ENCODE assay signal across 19 cellular contexts in the genomic region with DNA sequence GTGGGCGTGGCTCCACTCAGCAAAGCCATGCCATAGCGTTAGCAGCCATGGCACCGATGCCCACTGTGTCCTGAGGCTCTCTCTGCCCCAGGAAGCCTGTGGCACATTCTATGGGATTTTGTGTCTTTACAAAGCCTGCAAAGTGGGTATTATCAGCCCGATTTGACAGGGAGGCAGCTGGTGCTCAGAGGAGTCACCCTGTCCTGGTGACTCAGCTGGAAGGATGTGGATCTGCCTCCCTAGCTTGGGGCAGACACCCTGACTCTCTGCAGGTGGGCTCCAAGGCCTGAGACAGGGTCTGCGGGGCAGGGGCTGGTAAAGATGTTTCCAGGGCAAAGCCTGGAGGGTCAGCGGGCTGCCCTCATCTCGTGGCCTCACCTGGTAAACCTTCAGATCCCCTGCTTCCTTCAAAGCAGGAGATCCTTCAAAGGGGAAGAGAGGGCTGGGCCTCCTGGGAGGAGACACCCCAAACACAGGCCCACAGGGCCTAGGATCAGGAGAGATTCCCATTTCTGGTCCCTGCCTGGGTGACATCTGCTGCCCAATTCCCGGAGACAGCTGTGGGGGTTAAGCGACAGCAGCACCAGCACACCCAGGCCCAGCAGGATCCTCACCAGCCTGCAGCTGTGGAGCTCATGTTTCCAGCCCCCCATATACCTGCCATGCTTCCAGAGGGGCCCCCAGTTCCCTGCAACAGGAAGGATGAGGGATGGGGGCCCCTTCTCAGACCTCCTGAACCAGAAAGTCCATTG. TPM values are rescaled to one million over a fixed set of nuclear protein-coding genes. Genes with fewer than 3 reads are reported as not detected.
DNase-seq lines count a peak whose midpoint lies in the region; ATAC-seq, FAIRE-seq and TF ChIP-seq lines count a peak whose summit lies in the region.
"Had no signal": no experiment of that assay in that cellular context is flagged by ENCODE, and none has a peak within 500 bp of the region (broad histone marks: within the 10 kb centered on the region; RNA-seq: fewer than 3 reads in every experiment).

No MANE protein-coding gene starts in this region.

- TF ChIP-seq CTCF in CD4-positive, alpha-beta T cell (IDR thresholded peaks at IDR 0.05), result no peak
- TF ChIP-seq CTCF in brain (conservative IDR thresholded peaks at IDR 0.05) (no peak), kidney (IDR thresholded peaks at IDR 0.05; ENCODE audit: borderline replicate concordance, extremely low read depth, insufficient read depth) (no peak), upper lobe of right lung (IDR thresholded peaks at IDR 0.05) (no peak)

- H3K27ac ChIP-seq in CD4-positive, alpha-beta T cell (ENCODE audit: low read depth, low read length), result no peak overlapping the region
- no peak overlapping the region for H3K27ac ChIP-seq in naive thymus-derived CD4-positive, alpha-beta T cell (ENCODE audit: low read depth, low read length)
- H3K27ac ChIP-seq in kidney (ENCODE audit: low read depth in 2 of 2, low read length in 2 of 2) (no peak overlapping the region), upper lobe of right lung (no peak overlapping the region)
- H3K27ac ChIP-seq: sigmoid colon, thoracic aorta had no signal

- no peaks in the 10 kb centered on the region for H3K36me3 ChIP-seq in naive thymus-derived CD4-positive, alpha-beta T cell (ENCODE audit: control insufficient read depth in 2 of 3, insufficient read depth in 3 of 3, low read length in 3 of 3)
- H3K36me3 ChIP-seq in kidney (ENCODE audit: control insufficient read depth in 1 of 2, insufficient read depth in 2 of 2, low read length in 2 of 2) (no peaks in the 10 kb centered on the region), upper lobe of right lung (no peaks in the 10 kb centered on the region)
- H3K36me3 ChIP-seq: heart right ventricle, sigmoid colon, thoracic aorta had no signal

- H3K4me1 Mint-ChIP-seq in CD4-positive, alpha-beta T cell (ENCODE audit: low read depth), result peaks cover 28% of the 10 kb centered on the region
- H3K4me1 Mint-ChIP-seq in brain, result peaks cover 51% of the 10 kb centered on the region
- peaks cover 12 to 24% (median 20%) of the 10 kb centered on the region in 7 donors for H3K4me1 Mint-ChIP-seq in naive thymus-derived CD4-positive, alpha-beta T cell

- H3K9me3 ChIP-seq in CD4-positive, alpha-beta T cell (ENCODE audit: control insufficient read depth, low read length), result no peaks in the 10 kb centered on the region
- H3K9me3 ChIP-seq in naive thymus-derived CD4-positive, alpha-beta T cell (ENCODE audit: control insufficient read depth in 2 of 3, low read length in 3 of 3), result no peaks in the 10 kb centered on the region
- H3K9me3 ChIP-seq in kidney (ENCODE audit: control insufficient read depth in 1 of 2, low read length in 2 of 2) (no peaks in the 10 kb centered on the region), upper lobe of right lung (no peaks in the 10 kb centered on the region)
- H3K9me3 ChIP-seq: heart right ventricle, sigmoid colon, thoracic aorta had no signal

- no peak overlapping the region for H3K4me3 ChIP-seq in naive thymus-derived CD4-positive, alpha-beta T cell (ENCODE audit: low read length)
- H3K4me3 ChIP-seq in kidney (ENCODE audit: low read length in 2 of 2), result no peak overlapping the region
- H3K4me3 ChIP-seq in upper lobe of right lung, result no peak overlapping the region
- H3K4me3 ChIP-seq: heart right ventricle, sigmoid colon, thoracic aorta had no signal

- ATAC-seq in CD4-positive, alpha-beta T cell (ENCODE audit: poor library complexity), result no peak
- no peak for ATAC-seq in naive thymus-derived CD4-positive, alpha-beta T cell
- no peak for ATAC-seq in GM18498 (IDR thresholded peaks at IDR 0.05; ENCODE audit: unreplicated experiment)
- ATAC-seq in upper lobe of right lung, result no peak
- ATAC-seq: activated CD4-positive, CD25-positive, alpha-beta regulatory T cell treated with anti-CD3 and anti-CD28 coated beads, Interleukin-2, amount 50 U/mL, for 24 hours; heart right ventricle had no signal

- H3K9me3 Mint-ChIP-seq in CD4-positive, alpha-beta T cell, result no peaks in the 10 kb centered on the region
- H3K9me3 Mint-ChIP-seq in brain, result peaks cover 0 to 5% (median 0%) of the 10 kb centered on the region in 5 experiments
- H3K9me3 Mint-ChIP-seq in naive thymus-derived CD4-positive, alpha-beta T cell, result no peaks in the 10 kb centered on the region

- peaks cover 10% of the 10 kb centered on the region for H3K36me3 Mint-ChIP-seq in CD4-positive, alpha-beta T cell (ENCODE audit: low read depth)
- H3K36me3 Mint-ChIP-seq in brain, result peaks cover 9% of the 10 kb centered on the region
- peaks cover 0 to 6% (median 2%) of the 10 kb centered on the region in 5 donors for H3K36me3 Mint-ChIP-seq in naive thymus-derived CD4-positive, alpha-beta T cell

- no peak for FAIRE-seq in kidney (lab: Jason Lieb, UNC)

- CTCF ChIA-PET in CD4-positive, alpha-beta T cell (lab: Charles Lee), result interaction anchor here (0.6 kb wide), 1 partner anchor 14 kb away, joined by 4 read pairs; no protein-coding TSS in a partner anchor
- CTCF ChIA-PET in naive thymus-derived CD4-positive, alpha-beta T cell (lab: Charles Lee), result no interaction called here

- H3K27me3 Mint-ChIP-seq in CD4-positive, alpha-beta T cell, result no peaks in the 10 kb centered on the region
- peaks cover 12% of the 10 kb centered on the region for H3K27me3 Mint-ChIP-seq in brain
- H3K27me3 Mint-ChIP-seq in naive thymus-derived CD4-positive, alpha-beta T cell, result peaks cover 0 to 2% (median 0%) of the 10 kb centered on the region in 5 donors

- peaks cover 0 to 15% of the 10 kb centered on the region in 2 donors for H3K4me1 ChIP-seq in naive thymus-derived CD4-positive, alpha-beta T cell (ENCODE audit: control insufficient read depth in 2 of 2, insufficient read depth in 2 of 2, low read length in 2 of 2)
- H3K4me1 ChIP-seq in kidney (ENCODE audit: control insufficient read depth in 1 of 2, insufficient read depth in 1 of 2, low read depth in 1 of 2, low read length in 2 of 2) (peaks cover 6 to 15% of the 10 kb centered on the region in 2 donors), upper lobe of right lung (peaks cover 19% of the 10 kb centered on the region)

- DNase-seq in CD4-positive, alpha-beta T cell, result no peak
- DNase-seq in LHCN-M2 (ENCODE audit: low read depth) (peak; percentile 57), kidney (no peak), upper lobe of right lung (no peak), cerebellum (ENCODE audit: low spot score) (no peak)
- DNase-seq in naive thymus-derived CD4-positive, alpha-beta T cell, result no peak
- DNase-seq: cortex of kidney; heart right ventricle; islet precursor cell; NCI-H446; NK-92 treated with Interleukin-12 subunit alpha and Interleukin-12 subunit beta, amount 100 ng/mL, for 24 hours; Right ventricle myocardium superior; sigmoid colon; stimulated activated CD4-positive, alpha-beta T cell treated with anti-CD3 and anti-CD28 coated beads, Interleukin-4, amount 100 ng/mL, for 4 hours; T-helper 2 cell had no signal

- peak overlapping the region; percentile 67 for H3K27ac Mint-ChIP-seq in CD4-positive, alpha-beta T cell
- H3K27ac Mint-ChIP-seq in brain, result peak overlapping the region in 3 of 5 experiments; percentile 77 to 91 (median 90)
- peak overlapping the region in 5 of 9 donors; percentile 19 to 70 (median 32) for H3K27ac Mint-ChIP-seq in naive thymus-derived CD4-positive, alpha-beta T cell

- POLR2A ChIA-PET in CD4-positive, alpha-beta T cell (lab: Charles Lee), result no interaction called here
- POLR2A ChIA-PET in naive thymus-derived CD4-positive, alpha-beta T cell (lab: Charles Lee), result interaction anchor here (1.0 kb wide), 1 partner anchor 71 kb away, joined by 3 read pairs; no protein-coding TSS in a partner anchor

- H3K9ac ChIP-seq in kidney (ENCODE audit: low read length in 2 of 2), result no peak overlapping the region

- H3K4me3 Mint-ChIP-seq in CD4-positive, alpha-beta T cell, result peak overlapping the region; percentile 84
- H3K4me3 Mint-ChIP-seq in brain, result no peak overlapping the region
- H3K4me3 Mint-ChIP-seq in naive thymus-derived CD4-positive, alpha-beta T cell, result peak overlapping the region in 1 of 10 donors; percentile 11

- intact Hi-C loops in CD4-positive, alpha-beta T cell (cut with DNase I, micrococcal nuclease), result loop anchor here in 1 of 2 experiments (2.0 to 10.0 kb wide), 3 partner anchors 101 to 1711 kb away; a partner anchor contains a TSS
- intact Hi-C loops in naive thymus-derived CD4-positive, alpha-beta T cell (cut with micrococcal nuclease), result loop anchor here in 1 of 2 donors (10.0 kb wide), 1 partner anchor 749 kb away; no protein-coding TSS in a partner anchor
- intact Hi-C loops in kidney (cut with DNase I), result no loop called here
- intact Hi-C loops in upper lobe of right lung (cut with DNase I), result no loop called here

- no peaks in the 10 kb centered on the region for H3K27me3 ChIP-seq in CD4-positive, alpha-beta T cell (ENCODE audit: control insufficient read depth, insufficient read depth, low read length)
- H3K27me3 ChIP-seq in naive thymus-derived CD4-positive, alpha-beta T cell (ENCODE audit: control insufficient read depth in 2 of 2, insufficient read depth in 2 of 2, low read length in 2 of 2), result no peaks in the 10 kb centered on the region
- no peaks in the 10 kb centered on the region for H3K27me3 ChIP-seq in upper lobe of right lung
- H3K27me3 ChIP-seq: sigmoid colon had no signal

RNA-seq across cellular contexts. Expression of a gene that starts 3.0 kb away (rescaled TPM):
- total RNA-seq in CD4-positive, alpha-beta T cell, result 10 to 100 TPM; 14.3 to 19.6 TPM
- total RNA-seq in LHCN-M2 (2014; rRNA removed) (23.8 and 30.4 TPM in 2 replicates), kidney (28.1 TPM), upper lobe of right lung (26.6 TPM), cerebellum (15.9 TPM)
- polyA plus RNA-seq in LHCN-M2 (2012), result 41.7 TPM
- polyA plus RNA-seq in brain (ENCODE audit: insufficient read depth, low read depth, low replicate concordance) (25.8 TPM), kidney (ENCODE audit: insufficient read depth, low read depth, low replicate concordance) (29.4 TPM)
- 10 to 100 TPM; 25.0 to 55.2 (median 33.1) TPM for total RNA-seq in naive thymus-derived CD4-positive, alpha-beta T cell
- polyA plus RNA-seq in naive thymus-derived CD4-positive, alpha-beta T cell, result 10 to 100 TPM; 17.5 to 29.3 TPM

Comparison
In these comparisons a context has a peak if more than half of its experiments do, and no peak if none do; other contexts are left out.
1. H3K27ac Mint-ChIP-seq: peak in every context shown above with its lines; median percentile 90 in brain; 67 in CD4-positive, alpha-beta T cell; 32 in naive thymus-derived CD4-positive, alpha-beta T cell.